1 cellular context compared by ENCODE assay signal in genomic region chr1:157132602-157133167, GRCh38.
TF ChIP-seq lines count a peak whose summit lies in the region.

No MANE protein-coding gene starts in this region.

TF ChIP-seq in K562, 482 proteins besides CTCF, POLR2A, EP300 and RAD21:
- no peak for TF ChIP-seq ZC3H11A (IDR thresholded peaks at IDR 0.05; ENCODE audit: low read depth, low read length)
- TF ChIP-seq ZNF316 (IDR thresholded peaks at IDR 0.05) = peak; percentile 95
- TF ChIP-seq C11orf30 (IDR thresholded peaks at IDR 0.05; ENCODE audit: low read depth) = peak; percentile 89
- TF ChIP-seq MAFK (IDR thresholded peaks at IDR 0.05; ENCODE audit: low read length) = peak; percentile 90
- no peak for TF ChIP-seq LARP7 (IDR thresholded peaks at IDR 0.05)
- TF ChIP-seq ZNF274 (IDR thresholded peaks at IDR 0.05; ENCODE audit: borderline replicate concordance, low read depth, low read length) = no peak
- TF ChIP-seq MAFF (IDR thresholded peaks at IDR 0.05; ENCODE audit: low read length) = peak; percentile 91
- TF ChIP-seq ELF4 (CRISPR knock-in tag; IDR thresholded peaks at IDR 0.05) = no peak
- no peak for TF ChIP-seq MEIS2 (IDR thresholded peaks at IDR 0.05; ENCODE audit: partially characterized antibody)
- TF ChIP-seq HIVEP1 (CRISPR knock-in tag; IDR thresholded peaks at IDR 0.05) = no peak
- TF ChIP-seq NFXL1 (CRISPR knock-in tag; IDR thresholded peaks at IDR 0.05) = no peak
- no peak for TF ChIP-seq E2F1 (CRISPR knock-in tag; IDR thresholded peaks at IDR 0.05)
- TF ChIP-seq TBL1XR1 (IDR thresholded peaks at IDR 0.05; ENCODE audit: low read length in 2 of 2) = 0 out of 4 replicates have a peak, but pooled peaks of 1 of the 2 experiments have one; percentile 9
- peak; percentile 94 for TF ChIP-seq MAFG (tag; conservative IDR thresholded peaks at IDR 0.05)
- TF ChIP-seq TCF7 (IDR thresholded peaks at IDR 0.05; ENCODE audit: borderline replicate concordance) = no peak
- TF ChIP-seq CEBPB (tag; IDR thresholded peaks at IDR 0.05) = no peak
- peak; percentile 38; the same call in 1 of the 2 replicates for TF ChIP-seq BACH1 (tag; IDR thresholded peaks at IDR 0.05)
- no peak for TF ChIP-seq PHF21A (IDR thresholded peaks at IDR 0.05; ENCODE audit: borderline replicate concordance, low read depth)
- no peak for TF ChIP-seq ZBTB33 (CRISPR knock-in tag; IDR thresholded peaks at IDR 0.05)
- TF ChIP-seq JUN (IDR thresholded peaks at IDR 0.05; ENCODE audit: borderline replicate concordance, low read depth, low read length) = no peak
- no peak for TF ChIP-seq JUN (CRISPR knock-in tag; IDR thresholded peaks at IDR 0.05; ENCODE audit: borderline replicate concordance)
- TF ChIP-seq ZNF551 (CRISPR knock-in tag; IDR thresholded peaks at IDR 0.05) = no peak
- no peak for TF ChIP-seq ZNF347 (CRISPR knock-in tag; IDR thresholded peaks at IDR 0.05; ENCODE audit: low read depth)
- peak; percentile 36; the same call in 1 of the 2 replicates for TF ChIP-seq ZNF766 (CRISPR knock-in tag; conservative IDR thresholded peaks at IDR 0.05)
